9 cellular contexts compared by ENCODE assay signal in the genomic region with DNA sequence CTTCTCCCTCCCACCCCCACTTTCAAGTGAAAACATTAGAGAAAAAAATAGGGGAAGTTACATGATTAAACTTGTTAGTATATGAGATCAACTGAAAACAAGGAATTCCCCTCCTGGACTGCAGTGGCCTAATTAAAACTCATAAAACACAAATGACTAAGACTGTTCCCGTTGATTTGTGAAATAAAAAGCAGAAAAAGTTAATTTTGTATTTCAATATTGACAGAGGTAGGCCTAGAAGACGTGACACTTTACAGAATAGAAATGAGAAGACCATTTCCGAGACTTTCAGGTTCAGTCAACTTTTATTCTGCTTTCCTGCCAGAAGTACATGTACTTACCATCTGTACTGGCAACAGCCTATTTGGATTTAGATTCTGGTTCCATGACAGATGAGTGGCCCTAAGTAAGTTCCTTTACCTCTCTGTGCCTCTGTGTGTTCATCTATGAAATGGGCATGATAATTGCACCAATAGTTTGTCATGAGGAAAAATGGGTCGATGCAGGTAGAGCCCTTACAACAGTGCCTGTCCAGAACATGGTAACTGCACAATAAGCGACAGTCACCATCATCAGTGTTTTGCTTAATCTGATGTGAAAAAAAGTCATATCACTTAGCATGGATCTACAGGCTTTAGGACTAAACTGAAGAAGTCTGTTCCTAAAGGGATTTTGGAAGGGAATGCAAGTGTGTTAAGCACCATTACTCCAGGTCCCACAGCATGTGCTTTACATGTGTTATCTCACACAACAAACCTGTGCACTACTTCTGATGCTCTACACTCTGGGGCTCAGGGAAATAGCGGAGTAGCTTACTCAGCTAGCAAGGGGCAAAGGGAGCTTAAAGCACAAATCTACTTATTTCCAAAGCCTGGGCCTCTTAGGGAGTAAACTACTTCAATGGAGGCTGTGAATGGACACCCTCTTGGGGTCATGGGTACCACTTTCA.
DNase-seq lines count a peak whose midpoint lies in the region; ATAC-seq, FAIRE-seq and TF ChIP-seq lines count a peak whose summit lies in the region.
"Had no signal": no experiment of that assay in that cellular context is flagged by ENCODE, and none has a peak within 500 bp of the region (broad histone marks: within the 10 kb centered on the region; RNA-seq: fewer than 3 reads in every experiment).

No MANE protein-coding gene starts in this region.

- peaks cover 68% of the 10 kb centered on the region for H3K4me1 Mint-ChIP-seq in activated CD4-positive, alpha-beta memory T cell treated with anti-CD3 and anti-CD28 coated beads, Interleukin-2, amount 10 ng/mL, durations not matched to agents 7 days and 5 days

- FAIRE-seq in GM18507 (lab: Jason Lieb, UNC): peak; percentile 56
- FAIRE-seq: TTC549 had no signal

- peaks cover 59% of the 10 kb centered on the region for H3K36me3 Mint-ChIP-seq in activated CD4-positive, alpha-beta memory T cell treated with anti-CD3 and anti-CD28 coated beads, Interleukin-2, amount 10 ng/mL, durations not matched to agents 7 days and 5 days (ENCODE audit: low read depth)

- POLR2A ChIA-PET in activated CD4-positive, alpha-beta memory T cell treated with anti-CD3 and anti-CD28 coated beads, Interleukin-2, amount 10 ng/mL, durations not matched to agents 7 days and 5 days (lab: Charles Lee): interaction anchor here (0.9 to 1.1 kb wide), 3 partner anchors 12 to 88 kb away, joined by 3 read pairs; no protein-coding TSS in a partner anchor

- no peaks in the 10 kb centered on the region for H3K9me3 Mint-ChIP-seq in activated CD4-positive, alpha-beta memory T cell treated with anti-CD3 and anti-CD28 coated beads, Interleukin-2, amount 10 ng/mL, durations not matched to agents 7 days and 5 days

- H3K27ac Mint-ChIP-seq in activated CD4-positive, alpha-beta memory T cell treated with anti-CD3 and anti-CD28 coated beads, Interleukin-2, amount 10 ng/mL, durations not matched to agents 7 days and 5 days: peak overlapping the region; percentile 79

- peak overlapping the region; percentile 58 for H3K27ac ChIP-seq in neutrophil
- H3K27ac ChIP-seq: colonic mucosa had no signal

- H3K9me3 ChIP-seq in neutrophil: no peaks in the 10 kb centered on the region
- H3K9me3 ChIP-seq: colonic mucosa had no signal

- H3K4me1 ChIP-seq in neutrophil (ENCODE audit: control insufficient read depth in 1 of 2, insufficient read depth in 1 of 2, low read depth in 1 of 2, low read length in 1 of 2): peaks cover 57 to 75% of the 10 kb centered on the region in 2 experiments
- H3K4me1 ChIP-seq: colonic mucosa had no signal

- no peaks in the 10 kb centered on the region for H3K27me3 ChIP-seq in neutrophil
- H3K27me3 ChIP-seq: colonic mucosa had no signal

- peak; percentile 27 for ATAC-seq in HG02885 (IDR thresholded peaks at IDR 0.05; ENCODE audit: poor library complexity, unreplicated experiment)

- DNase-seq in GM18507 (ENCODE audit: extremely low spot score, insufficient read length, low read depth) (no peak), NCI-H2081 (lab: John Stamatoyannopoulos, UW) (no peak), NCI-H510A treated with DMSO at 0.1 percent for 48 hours (lab: John Stamatoyannopoulos, UW) (no peak), hippocampal formation (lab: John Stamatoyannopoulos, UW) (no peak)
- no peak for DNase-seq in activated CD4-positive, alpha-beta memory T cell treated with anti-CD3 and anti-CD28 coated beads, Interleukin-2, amount 10 ng/mL, durations not matched to agents 7 days and 5 days
- DNase-seq: colonic mucosa had no signal

- no peak overlapping the region for H3K4me3 ChIP-seq in neutrophil (ENCODE audit: low read depth in 1 of 2, low read length in 1 of 2)
- H3K4me3 ChIP-seq: colonic mucosa had no signal

- CTCF ChIA-PET in activated CD4-positive, alpha-beta memory T cell treated with anti-CD3 and anti-CD28 coated beads, Interleukin-2, amount 10 ng/mL, durations not matched to agents 7 days and 5 days (lab: Charles Lee): no interaction called here

- H3K27me3 Mint-ChIP-seq in activated CD4-positive, alpha-beta memory T cell treated with anti-CD3 and anti-CD28 coated beads, Interleukin-2, amount 10 ng/mL, durations not matched to agents 7 days and 5 days: no peaks in the 10 kb centered on the region

- H3K4me3 Mint-ChIP-seq in activated CD4-positive, alpha-beta memory T cell treated with anti-CD3 and anti-CD28 coated beads, Interleukin-2, amount 10 ng/mL, durations not matched to agents 7 days and 5 days: peak overlapping the region; percentile 40

- H3K36me3 ChIP-seq in neutrophil: no peaks in the 10 kb centered on the region
- H3K36me3 ChIP-seq: colonic mucosa had no signal

- no peak for TF ChIP-seq CTCF in neutrophil (IDR thresholded peaks at IDR 0.05)
